Comparison of ENCODE assay signal across 16 cellular contexts in genomic region chr6:170179925-170180324, GRCh38.
DNase-seq lines count a peak whose midpoint lies in the region; ATAC-seq and TF ChIP-seq lines count a peak whose summit lies in the region.
"Had no signal": no experiment of that assay in that cellular context is flagged by ENCODE, and none has a peak within 500 bp of the region (broad histone marks: within the 10 kb centered on the region; RNA-seq: fewer than 3 reads in every experiment).

No MANE protein-coding gene starts in this region.

- intact Hi-C loops in prostate gland (cut with DNase I), result no loop called here

- no peak overlapping the region for H3K4me3 ChIP-seq in coronary artery
- H3K4me3 ChIP-seq in prostate gland, result no peak overlapping the region
- H3K4me3 ChIP-seq: upper lobe of left lung had no signal

- no peak overlapping the region for H3K27ac ChIP-seq in coronary artery
- H3K27ac ChIP-seq in prostate gland, result peak overlapping the region in 1 of 2 donors; percentile 66
- H3K27ac ChIP-seq: upper lobe of left lung had no signal

- no peaks in the 10 kb centered on the region for H3K36me3 ChIP-seq in prostate gland
- H3K36me3 ChIP-seq: upper lobe of left lung had no signal

- H3K4me1 ChIP-seq in prostate gland (replicated peaks), result no peaks in the 10 kb centered on the region

- no peaks in the 10 kb centered on the region for H3K27me3 ChIP-seq in prostate gland (replicated peaks; ENCODE audit: insufficient read depth)
- H3K27me3 ChIP-seq: upper lobe of left lung had no signal

- no peak for TF ChIP-seq CTCF in coronary artery (IDR thresholded peaks at IDR 0.05)
- TF ChIP-seq CTCF in prostate gland (IDR thresholded peaks at IDR 0.05), result no peak

- H3K9me3 ChIP-seq in prostate gland, result no peaks in the 10 kb centered on the region
- H3K9me3 ChIP-seq: upper lobe of left lung had no signal

- ATAC-seq in activated CD4-positive, CD25-positive, alpha-beta regulatory T cell treated with anti-CD3 and anti-CD28 coated beads, Interleukin-2, amount 50 U/mL, for 24 hours, result no peak
- ATAC-seq: WTC11 had no signal

- 88% methylated on average over 8 of the region's 8 CpGs for WGBS in prostate gland

- DNase-seq in NCI-H146 (lab: John Stamatoyannopoulos, UW), result peak; percentile 73
- DNase-seq in NCI-H146 treated with DMSO at 0.1 percent for 48 hours (lab: John Stamatoyannopoulos, UW; ENCODE audit: unreplicated experiment), result no peak
- DNase-seq in NCI-H1092 treated with DMSO at 0.1 percent for 48 hours (lab: John Stamatoyannopoulos, UW), result peak; percentile 86
- DNase-seq in coronary artery (ENCODE audit: low spot score), result peak; percentile 31
- DNase-seq in prostate gland (ENCODE audit: low spot score), result peak; percentile 3
- no peak for DNase-seq in HPDE6-E6E7 (ENCODE audit: extremely low spot score)
- no peak for DNase-seq in SKM-1 treated with dmso at 0.1 percent for 144 hours (lab: John Stamatoyannopoulos, UW; ENCODE audit: unreplicated experiment)
- DNase-seq: activated CD4-positive, alpha-beta memory T cell treated with anti-CD3 and anti-CD28 coated beads for 36 hours; activated effector memory CD4-positive, alpha-beta T cell treated with anti-CD3 and anti-CD28 coated beads, Interleukin-2, amount 50 U/mL, for 16 hours; COR-L47; NCI-H774; Right ventricle myocardium superior; T-helper 9 cell; upper lobe of left lung had no signal

- TF ChIP-seq POLR2A in prostate gland (IDR thresholded peaks at IDR 0.05), result no peak

Comparison
In these comparisons a context has a peak if more than half of its experiments do, and no peak if none do; other contexts are left out.
1. DNase-seq: peak in NCI-H146 (single experiment), NCI-H1092 treated with DMSO at 0.1 percent for 48 hours (single experiment), coronary artery (single experiment) and prostate gland (single experiment); none in NCI-H146 treated with DMSO at 0.1 percent for 48 hours (single experiment), HPDE6-E6E7 (single experiment) and SKM-1 treated with dmso at 0.1 percent for 144 hours (single experiment).